1 cellular context compared by ENCODE assay signal in genomic region chr11:64887234-64887756, GRCh38.
TF ChIP-seq lines count a peak whose summit lies in the region.

No MANE protein-coding gene starts in this region.

TF ChIP-seq in K562, 482 proteins besides CTCF, POLR2A, EP300 and RAD21:
- TF ChIP-seq KDM1A (IDR thresholded peaks at IDR 0.05) (peak in 1 of 2 experiments; percentile 15; a peak in 2 of 4 replicates), ZNF445 (CRISPR knock-in tag; IDR thresholded peaks at IDR 0.05; ENCODE audit: low read depth) (no peak), SPI1 (IDR thresholded peaks at IDR 0.05; ENCODE audit: borderline replicate concordance, low read depth, low read length) (peak; percentile 44; the same call in 1 of the 2 replicates), ZNF589 (CRISPR knock-in tag; IDR thresholded peaks at IDR 0.05; ENCODE audit: low read depth) (0 out of 2 replicates have a peak, but pooled peaks have one; percentile 12), FOXK2 (conservative IDR thresholded peaks at IDR 0.05 in 1 of 2, IDR thresholded peaks at IDR 0.05 in 1 of 2; ENCODE audit: low read depth in 2 of 2) (0 out of 4 replicates have a peak, but pooled peaks of 1 of the 2 experiments have one; percentile 29), CEBPB (tag; IDR thresholded peaks at IDR 0.05) (no peak), CTBP1 (IDR thresholded peaks at IDR 0.05; ENCODE audit: borderline replicate concordance) (no peak)
- TF ChIP-seq, protein P1, sequence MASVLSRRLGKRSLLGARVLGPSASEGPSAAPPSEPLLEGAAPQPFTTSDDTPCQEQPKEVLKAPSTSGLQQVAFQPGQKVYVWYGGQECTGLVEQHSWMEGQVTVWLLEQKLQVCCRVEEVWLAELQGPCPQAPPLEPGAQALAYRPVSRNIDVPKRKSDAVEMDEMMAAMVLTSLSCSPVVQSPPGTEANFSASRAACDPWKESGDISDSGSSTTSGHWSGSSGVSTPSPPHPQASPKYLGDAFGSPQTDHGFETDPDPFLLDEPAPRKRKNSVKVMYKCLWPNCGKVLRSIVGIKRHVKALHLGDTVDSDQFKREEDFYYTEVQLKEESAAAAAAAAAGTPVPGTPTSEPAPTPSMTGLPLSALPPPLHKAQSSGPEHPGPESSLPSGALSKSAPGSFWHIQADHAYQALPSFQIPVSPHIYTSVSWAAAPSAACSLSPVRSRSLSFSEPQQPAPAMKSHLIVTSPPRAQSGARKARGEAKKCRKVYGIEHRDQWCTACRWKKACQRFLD (CRISPR knock-in tag; IDR thresholded peaks at IDR 0.05), result peak; percentile 60; the same call in 1 of the 2 replicates
TF ChIP-seq in K562: peak in this region for 5.
